Comparison of ENCODE assay signal across 8 cellular contexts in genomic region chr9:97921959-97922905, GRCh38. TPM values are rescaled to one million over a fixed set of nuclear protein-coding genes. Genes with fewer than 3 reads are reported as not detected.
DNase-seq lines count a peak whose midpoint lies in the region; ATAC-seq and TF ChIP-seq lines count a peak whose summit lies in the region.

Gene TRMO (minus strand): TSS chr9:97922500. CDS start chr9:97922493, 7 bp downstream.

- no peaks in the 10 kb centered on the region for H3K36me3 ChIP-seq in right lobe of liver

- peak within 1 kb of the TSS; percentile 99 for H3K27ac ChIP-seq in CD4-positive, alpha-beta T cell (ENCODE audit: low read depth, low read length)
- H3K27ac ChIP-seq in dorsolateral prefrontal cortex, result peak within 1 kb of the TSS; percentile 93 to 100 (median 100)
- H3K27ac ChIP-seq in right lobe of liver, result peak within 1 kb of the TSS; percentile 98 to 100 (median 98)

- WGBS in right lobe of liver (ENCODE audit: insufficient coverage, low coverage, low lambda C conversion rate, missing lambda C conversion rate), result 2% methylated on average over 44 of the region's 63 CpGs

- peak within 1 kb of the TSS; percentile 96 for H3K27ac Mint-ChIP-seq in CD4-positive, alpha-beta T cell

- peak within 1 kb of the TSS; percentile 88 for H3K4me3 Mint-ChIP-seq in CD4-positive, alpha-beta T cell

- CTCF ChIA-PET in CD4-positive, alpha-beta T cell (lab: Charles Lee), result interaction anchor here (0.7 to 9.9 kb wide), 26 partner anchors 9 to 335 kb away, joined by 3 to 221 read pairs (median 4); partner anchors contain the start of genes ANP32B, TBC1D2 and XPA

- TF ChIP-seq CTCF in CD4-positive, alpha-beta T cell (IDR thresholded peaks at IDR 0.05), result peak; percentile 67
- TF ChIP-seq CTCF in dorsolateral prefrontal cortex (IDR thresholded peaks at IDR 0.05 in 54 of 56, conservative IDR thresholded peaks at IDR 0.05 in 2 of 56; ENCODE audit: low read depth in 1 of 56, partially characterized antibody in 56 of 56) (peak; percentile 65 to 99 (median 92)), right lobe of liver (IDR thresholded peaks at IDR 0.05) (peak; percentile 22 to 81 (median 67))

- DNase-seq in CD4-positive, alpha-beta T cell, result peak; percentile 96 to 99 (median 98)
- DNase-seq in NCI-H774 (lab: John Stamatoyannopoulos, UW), result peak; percentile 95
- peak; percentile 98 for DNase-seq in activated CD4-positive, alpha-beta T cell treated with anti-CD3 and anti-CD28 coated beads, Interleukin-2, amount 50 U/mL, for 48 hours
- DNase-seq in dorsolateral prefrontal cortex, result peak; percentile 93 to 99 (median 96)
- peak; percentile 98 for DNase-seq in right lobe of liver
- peak; percentile 96 to 99 for DNase-seq in stimulated activated CD4-positive, alpha-beta T cell treated with anti-CD3 and anti-CD28 coated beads, Interleukin-4, amount 100 ng/mL, for 4 hours

- peaks cover 0 to 28% (median 3%) of the 10 kb centered on the region in 4 donors for H3K4me1 ChIP-seq in right lobe of liver

- H3K4me1 Mint-ChIP-seq in CD4-positive, alpha-beta T cell (ENCODE audit: low read depth), result peaks cover 58% of the 10 kb centered on the region

- no peaks in the 10 kb centered on the region for H3K27me3 ChIP-seq in CD4-positive, alpha-beta T cell (ENCODE audit: control insufficient read depth, insufficient read depth, low read length)
- H3K27me3 ChIP-seq in dorsolateral prefrontal cortex (no peaks in the 10 kb centered on the region), right lobe of liver (peaks cover 0 to 3% of the 10 kb centered on the region in 2 donors)

- no peaks in the 10 kb centered on the region for H3K9me3 ChIP-seq in CD4-positive, alpha-beta T cell (ENCODE audit: control insufficient read depth, low read length)
- H3K9me3 ChIP-seq in right lobe of liver, result no peaks in the 10 kb centered on the region

- POLR2A ChIA-PET in CD4-positive, alpha-beta T cell (lab: Charles Lee), result interaction anchor here (0.5 to 6.7 kb wide), 51 partner anchors 8 to 1471 kb away, joined by 3 to 335 read pairs (median 5); partner anchors contain the start of genes ANP32B, CORO2A, HEMGN and NANS

- peaks cover 26% of the 10 kb centered on the region for H3K36me3 Mint-ChIP-seq in CD4-positive, alpha-beta T cell (ENCODE audit: low read depth)

- peak within 1 kb of the TSS; percentile 49 to 99 (median 77) for H3K4me3 ChIP-seq in dorsolateral prefrontal cortex
- peak within 1 kb of the TSS; percentile 56 to 61 (median 61) for H3K4me3 ChIP-seq in right lobe of liver

- peak; percentile 76 for ATAC-seq in CD4-positive, alpha-beta T cell (ENCODE audit: poor library complexity)
- ATAC-seq in GM19397 (IDR thresholded peaks at IDR 0.05; ENCODE audit: unreplicated experiment) (peak; percentile 89), HG03571 (IDR thresholded peaks at IDR 0.05; ENCODE audit: unreplicated experiment) (peak; percentile 83), right lobe of liver (peak; percentile 90 to 94 (median 92))

- TF ChIP-seq POLR2A in right lobe of liver (IDR thresholded peaks at IDR 0.05), result peak; percentile 97

- intact Hi-C loops in CD4-positive, alpha-beta T cell (cut with DNase I, micrococcal nuclease), result loop anchor here (1.0 to 5.0 kb wide), 6 partner anchors 15 to 333 kb away; partner anchors contain the start of genes NANS (in 1 of the 2), TBC1D2 (in 1 of the 2) and TRIM14 (in 1 of the 2)
- intact Hi-C loops in dorsolateral prefrontal cortex (cut with DNase I), result loop anchor here (1.0 to 10.0 kb wide), 11 partner anchors 61 to 873 kb away; partner anchors contain the start of genes NANS (in 2 of the 2), TBC1D2 (in 2 of the 2), ANKS6 (in 1 of the 2) and ANP32B (in 1 of the 2)
- intact Hi-C loops in right lobe of liver (cut with DNase I), result loop anchor here in 1 of 2 donors (10.0 kb wide), 1 partner anchor 113 kb away; no protein-coding TSS in a partner anchor

- H3K27me3 Mint-ChIP-seq in CD4-positive, alpha-beta T cell, result peaks cover 3% of the 10 kb centered on the region

- no peaks in the 10 kb centered on the region for H3K9me3 Mint-ChIP-seq in CD4-positive, alpha-beta T cell

RNA-seq across cellular contexts. Expression of gene TRMO, which starts in this region (rescaled TPM):
- 10 to 100 TPM; 42.8 to 45.8 TPM for total RNA-seq in CD4-positive, alpha-beta T cell
- total RNA-seq in dorsolateral prefrontal cortex (10 to 100 TPM in 118 of 120 experiments, 1 to 10 TPM in 2; 8.6 to 30.0 (median 17.0) TPM), right lobe of liver (10 to 100 TPM in 1 of 6 experiments, 1 to 10 TPM in 5; 5.7 to 14.7 (median 8.3) TPM)

Comparison
In these comparisons a context has a peak if more than half of its experiments do, and no peak if none do; other contexts are left out.
1. Peak in every context shown above with its lines: DNase-seq, ATAC-seq, H3K4me3 ChIP-seq and H3K27ac ChIP-seq.